22 cellular contexts compared by ENCODE assay signal in the genomic region with DNA sequence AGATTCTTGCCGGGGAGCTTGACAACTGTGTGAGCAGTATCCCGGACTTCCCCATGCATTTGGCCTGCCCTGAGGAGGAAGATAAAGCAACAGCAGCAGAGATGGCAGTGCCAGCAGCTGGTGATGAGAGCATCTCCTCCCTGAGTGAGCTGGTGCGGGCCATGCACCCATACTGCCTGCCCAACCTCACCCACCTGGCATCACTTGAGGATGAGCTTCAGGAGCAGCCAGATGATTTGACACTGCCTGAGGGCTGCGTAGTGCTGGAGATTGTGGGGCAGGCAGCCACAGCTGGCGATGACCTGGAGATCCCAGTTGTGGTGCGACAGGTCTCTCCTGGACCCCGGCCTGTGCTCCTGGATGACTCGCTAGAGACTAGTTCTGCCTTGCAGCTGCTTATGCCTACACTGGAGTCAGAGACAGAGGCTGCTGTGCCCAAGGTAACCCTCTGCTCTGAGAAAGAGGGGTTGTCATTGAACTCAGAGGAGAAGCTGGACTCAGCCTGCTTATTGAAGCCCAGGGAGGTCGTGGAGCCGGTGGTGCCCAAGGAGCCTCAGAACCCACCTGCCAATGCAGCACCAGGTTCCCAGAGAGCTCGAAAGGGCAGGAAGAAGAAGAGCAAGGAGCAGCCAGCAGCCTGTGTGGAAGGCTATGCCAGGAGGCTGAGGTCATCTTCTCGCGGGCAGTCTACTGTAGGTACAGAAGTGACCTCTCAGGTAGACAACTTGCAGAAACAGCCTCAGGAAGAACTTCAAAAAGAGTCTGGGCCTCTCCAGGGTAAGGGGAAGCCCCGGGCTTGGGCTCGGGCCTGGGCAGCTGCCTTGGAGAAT.
"Had no signal": no experiment of that assay in that cellular context is flagged by ENCODE, and none has a peak within 500 bp of the region (broad histone marks: within the 10 kb centered on the region; RNA-seq: fewer than 3 reads in every experiment).

No MANE protein-coding gene starts in this region.

- DNase-seq: activated CD4-positive, alpha-beta memory T cell treated with anti-CD3 and anti-CD28 coated beads, Interleukin-2, amount 10 ng/mL, durations not matched to agents 7 days and 5 days; activated CD4-positive, alpha-beta T cell treated with anti-CD3 and anti-CD28 coated beads for 48 hours; activated CD4-positive, CD25-positive, alpha-beta regulatory T cell; activated naive CD4-positive, alpha-beta T cell treated with anti-CD3 and anti-CD28 coated beads, Interleukin-2, amount 10 ng/mL, durations not matched to agents 7 days and 5 days; activated T-cell treated with anti-CD3 and anti-CD28 coated beads, Interleukin-2, amount 50 U/mL, for 1 hour; central memory CD4-positive, alpha-beta T cell; effector memory CD4-positive, alpha-beta T cell; glutamatergic neuron; immature natural killer cell; kidney glomerular epithelial cell; left ventricle myocardium superior; midbrain; natural killer cell; retina; stimulated activated CD4-positive, alpha-beta T cell treated with anti-CD3 and anti-CD28 coated beads, Interleukin-4, amount 100 ng/mL, for 1 hour; stimulated activated naive CD8-positive, alpha-beta T cell treated with anti-CD3 and anti-CD28 coated beads, Interleukin-15, Interleukin-2, amounts not matched to agents 100 U/mL and 50 U/mL, for 24 hours; upper lobe of right lung had no signal

- ATAC-seq: left ventricle myocardium superior; natural killer cell; stimulated activated naive CD8-positive, alpha-beta T cell treated with anti-CD3 and anti-CD28 coated beads, Interleukin-15, Interleukin-2, amounts not matched to agents 100 U/mL and 50 U/mL, for 24 hours; upper lobe of right lung had no signal

- H3K9me3 ChIP-seq: ascending aorta, esophagus muscularis mucosa, upper lobe of right lung had no signal

- H3K27ac ChIP-seq: ascending aorta, esophagus muscularis mucosa, hepatocyte, upper lobe of right lung had no signal

- H3K4me3 Mint-ChIP-seq: activated CD4-positive, alpha-beta memory T cell treated with anti-CD3 and anti-CD28 coated beads, Interleukin-2, amount 10 ng/mL, durations not matched to agents 7 days and 5 days; activated naive CD4-positive, alpha-beta T cell treated with anti-CD3 and anti-CD28 coated beads, Interleukin-2, amount 10 ng/mL, durations not matched to agents 7 days and 5 days; immature natural killer cell; natural killer cell; T-helper 1 cell treated with Interleukin-12 subunit alpha and Interleukin-12 subunit beta and Interleukin-4 antibody, amounts not matched to agents 30 μg/mL and 1 μg/mL, for 36 hours had no signal

- H3K27ac Mint-ChIP-seq: activated CD4-positive, alpha-beta memory T cell treated with anti-CD3 and anti-CD28 coated beads, Interleukin-2, amount 10 ng/mL, durations not matched to agents 7 days and 5 days; progenitor cell of endocrine pancreas; T-helper 1 cell treated with Interleukin-12 subunit alpha and Interleukin-12 subunit beta and Interleukin-4 antibody, amounts not matched to agents 30 μg/mL and 1 μg/mL, for 36 hours had no signal

- H3K27me3 ChIP-seq: ascending aorta, esophagus muscularis mucosa, hepatocyte, upper lobe of right lung had no signal

- H3K4me3 ChIP-seq: ascending aorta, esophagus muscularis mucosa, hepatocyte, upper lobe of right lung had no signal

- H3K36me3 Mint-ChIP-seq: natural killer cell had no signal

- H3K9me3 Mint-ChIP-seq: activated CD4-positive, alpha-beta memory T cell treated with anti-CD3 and anti-CD28 coated beads, Interleukin-2, amount 10 ng/mL, durations not matched to agents 7 days and 5 days; activated naive CD4-positive, alpha-beta T cell treated with anti-CD3 and anti-CD28 coated beads, Interleukin-2, amount 10 ng/mL, durations not matched to agents 7 days and 5 days; immature natural killer cell; natural killer cell; T-helper 1 cell treated with Interleukin-12 subunit alpha and Interleukin-12 subunit beta and Interleukin-4 antibody, amounts not matched to agents 30 μg/mL and 1 μg/mL, for 36 hours had no signal

- H3K27me3 Mint-ChIP-seq: activated CD4-positive, alpha-beta memory T cell treated with anti-CD3 and anti-CD28 coated beads, Interleukin-2, amount 10 ng/mL, durations not matched to agents 7 days and 5 days; activated naive CD4-positive, alpha-beta T cell treated with anti-CD3 and anti-CD28 coated beads, Interleukin-2, amount 10 ng/mL, durations not matched to agents 7 days and 5 days; progenitor cell of endocrine pancreas had no signal
